8 cellular contexts compared by ENCODE assay signal in the genomic region with DNA sequence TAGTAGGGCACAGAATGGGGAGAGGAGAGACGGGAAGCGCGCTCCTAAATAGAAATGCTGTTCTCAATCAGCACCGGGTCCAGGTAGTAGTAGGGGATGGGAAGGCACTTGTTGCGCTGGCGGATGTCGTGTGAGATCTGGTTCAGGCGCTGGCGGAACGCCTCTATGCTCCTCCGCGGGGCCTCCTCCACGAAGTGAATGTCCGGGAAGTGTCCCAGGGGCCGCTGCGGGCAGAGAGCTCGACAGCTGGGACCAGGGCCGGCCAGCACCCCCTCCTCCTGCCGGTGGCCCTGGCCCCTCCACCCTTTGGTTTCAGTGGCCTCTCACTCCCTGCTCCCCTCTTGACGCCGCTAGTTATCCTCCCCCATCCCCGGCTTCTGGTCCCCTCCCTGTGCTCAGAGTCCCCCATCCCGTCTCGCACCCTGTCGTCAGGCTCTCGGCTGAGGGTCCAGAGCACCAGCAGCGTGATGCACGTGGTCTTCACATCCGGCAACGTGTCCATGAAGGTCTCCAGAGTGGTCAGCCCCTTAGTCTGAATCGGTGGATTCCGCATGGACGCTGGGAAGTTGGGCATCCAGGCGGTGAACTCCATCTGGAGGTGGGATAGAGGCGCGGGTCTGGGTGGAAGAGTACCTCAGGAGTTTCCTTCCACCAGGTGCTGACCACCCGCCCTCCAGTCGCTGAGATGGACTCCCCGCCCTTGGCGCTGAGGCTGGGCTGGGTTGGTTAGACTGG. TPM values are rescaled to one million over a fixed set of nuclear protein-coding genes. Genes with fewer than 3 reads are reported as not detected.
DNase-seq lines count a peak whose midpoint lies in the region; ATAC-seq lines count a peak whose summit lies in the region.
"Had no signal": no experiment of that assay in that cellular context is flagged by ENCODE, and none has a peak within 500 bp of the region (broad histone marks: within the 10 kb centered on the region; RNA-seq: fewer than 3 reads in every experiment).

No MANE protein-coding gene starts in this region.

- H3K4me3 Mint-ChIP-seq in activated T-helper 17 cell treated with anti-CD3 and anti-CD28 coated beads, Interleukin-2, amount 50 U/mL, for 72 hours: peak overlapping the region; percentile 86

- DNase-seq in NCI-H748 (lab: John Stamatoyannopoulos, UW; ENCODE audit: unreplicated experiment): peak; percentile 70
- peak; percentile 47 for DNase-seq in stimulated activated CD8-positive, alpha-beta memory T cell treated with anti-CD3 and anti-CD28 coated beads, Interleukin-4, amount 100 ng/mL, for 48 hours
- DNase-seq in A172 (ENCODE audit: low spot score): no peak
- no peak for DNase-seq in DMS153 (lab: John Stamatoyannopoulos, UW)

- H3K4me1 ChIP-seq in iPS-18a (ENCODE audit: control insufficient read depth, low read depth, low read length): peaks cover 5% of the 10 kb centered on the region

- H3K9me3 ChIP-seq in iPS-18a (ENCODE audit: control insufficient read depth, low read depth, low read length): no peaks in the 10 kb centered on the region

- peaks cover 20% of the 10 kb centered on the region for H3K4me1 Mint-ChIP-seq in activated T-helper 17 cell treated with anti-CD3 and anti-CD28 coated beads, Interleukin-2, amount 50 U/mL, for 72 hours

- no peak overlapping the region for H3K9ac ChIP-seq in iPS-18a (ENCODE audit: low read length)

- H3K36me3 ChIP-seq in iPS-18a (ENCODE audit: control insufficient read depth, low read depth, low read length): no peaks in the 10 kb centered on the region

- H3K27me3 Mint-ChIP-seq in activated T-helper 17 cell treated with anti-CD3 and anti-CD28 coated beads, Interleukin-2, amount 50 U/mL, for 72 hours: peaks cover 27% of the 10 kb centered on the region

- ATAC-seq in activated T-helper 17 cell treated with anti-CD3 and anti-CD28 coated beads, Interleukin-2, amount 50 U/mL, for 72 hours (replicated peaks): peak; percentile 35
- ATAC-seq in GM21723 (IDR thresholded peaks at IDR 0.05; ENCODE audit: unreplicated experiment): no peak

- H3K36me3 Mint-ChIP-seq in activated T-helper 17 cell treated with anti-CD3 and anti-CD28 coated beads, Interleukin-2, amount 50 U/mL, for 72 hours (ENCODE audit: low read depth): no peaks in the 10 kb centered on the region

- H3K4me3 ChIP-seq in iPS-18a (ENCODE audit: low read length): peak overlapping the region; percentile 57

- no peaks in the 10 kb centered on the region for H3K9me3 Mint-ChIP-seq in activated T-helper 17 cell treated with anti-CD3 and anti-CD28 coated beads, Interleukin-2, amount 50 U/mL, for 72 hours

- peak overlapping the region; percentile 73 for H3K27ac Mint-ChIP-seq in activated T-helper 17 cell treated with anti-CD3 and anti-CD28 coated beads, Interleukin-2, amount 50 U/mL, for 72 hours

- no peak overlapping the region for H3K27ac ChIP-seq in iPS-18a (ENCODE audit: low read length)

- peaks cover 69% of the 10 kb centered on the region for H3K27me3 ChIP-seq in iPS-18a (ENCODE audit: control insufficient read depth, insufficient read depth, low read length)

RNA-seq across cellular contexts. Expression of a gene that starts 14.6 kb away (rescaled TPM):
- total RNA-seq in activated T-helper 17 cell treated with anti-CD3 and anti-CD28 coated beads, Interleukin-2, amount 50 U/mL, for 72 hours: 1 to 10 TPM; 1.1 to 6.2 TPM
- total RNA-seq in A172 (2014; rRNA removed; shearing (Covaris generic)): not detected in 2 replicates
- total RNA-seq: lung microvascular endothelial cell had no signal

RNA-seq across cellular contexts. Expression of a gene that starts 34.0 kb away (rescaled TPM):
- under 1 TPM in 1 of 2 donors, not detected in 1; 0.61 TPM for total RNA-seq in activated T-helper 17 cell treated with anti-CD3 and anti-CD28 coated beads, Interleukin-2, amount 50 U/mL, for 72 hours
- 0.14 TPM in 1 of 2 replicates, not detected in the other for total RNA-seq in A172 (2014; rRNA removed; shearing (Covaris generic))
- total RNA-seq: lung microvascular endothelial cell had no signal

RNA-seq across cellular contexts. Expression of a gene that starts 45.4 kb away (rescaled TPM):
- total RNA-seq in activated T-helper 17 cell treated with anti-CD3 and anti-CD28 coated beads, Interleukin-2, amount 50 U/mL, for 72 hours: 1 to 10 TPM in 1 of 2 donors, under 1 TPM in 1; 0.13 to 1.3 TPM
- 0.05 TPM in 1 of 2 replicates, not detected in the other for total RNA-seq in A172 (2014; rRNA removed; shearing (Covaris generic))
- total RNA-seq: lung microvascular endothelial cell had no signal

RNA-seq across cellular contexts. Expression of a gene that starts 51.0 kb away (rescaled TPM):
- total RNA-seq in activated T-helper 17 cell treated with anti-CD3 and anti-CD28 coated beads, Interleukin-2, amount 50 U/mL, for 72 hours: 10 to 100 TPM in 1 of 2 donors, 1 to 10 TPM in 1; 2.9 to 10.0 TPM
- total RNA-seq in A172 (2014; rRNA removed; shearing (Covaris generic)): not detected in 2 replicates
- total RNA-seq: lung microvascular endothelial cell had no signal

Comparison
In these comparisons a context has a peak if more than half of its experiments do, and no peak if none do; other contexts are left out.
1. DNase-seq: peak in NCI-H748 (single experiment) and stimulated activated CD8-positive, alpha-beta memory T cell treated with anti-CD3 and anti-CD28 coated beads, Interleukin-4, amount 100 ng/mL, for 48 hours (single experiment); none in A172 (single experiment) and DMS153 (single experiment).